In the genomic region with DNA sequence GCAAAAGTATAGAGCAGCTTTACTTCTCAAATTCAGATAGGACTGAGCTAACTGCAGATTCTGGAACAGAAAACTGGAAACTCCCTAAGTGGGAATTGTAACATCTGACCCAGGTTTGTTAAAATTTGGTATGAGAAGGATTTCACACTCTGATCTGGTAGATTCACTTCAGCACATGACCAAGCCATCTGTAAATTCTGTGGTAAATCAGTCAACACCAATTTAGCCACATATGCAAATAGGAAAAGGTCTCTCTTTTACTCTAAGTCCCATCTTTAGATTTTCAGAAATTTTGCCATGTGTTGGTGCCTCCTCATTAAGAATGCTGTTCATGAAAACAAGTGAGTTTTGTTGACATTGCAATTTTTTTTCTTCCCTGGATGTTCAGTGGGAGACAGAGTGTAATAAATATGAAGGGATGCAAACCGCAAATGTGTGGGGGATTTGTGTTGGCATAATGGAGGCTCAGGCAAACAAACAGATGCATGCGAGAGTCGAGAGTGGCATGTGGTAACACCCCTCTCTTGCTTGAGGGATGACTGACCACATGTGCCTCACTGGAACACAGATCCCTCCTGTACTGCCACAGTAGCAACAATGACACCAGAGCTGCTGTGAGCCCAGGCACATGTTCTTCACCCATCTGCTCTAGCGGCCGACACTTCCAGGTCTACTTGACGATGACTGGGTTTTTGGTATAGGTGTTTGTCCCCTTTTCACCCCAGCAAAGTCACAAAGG, we compare ENCODE assay signal across 19 cellular contexts.
"Had no signal": no experiment of that assay in that cellular context is flagged by ENCODE, and none has a peak within 500 bp of the region (broad histone marks: within the 10 kb centered on the region; RNA-seq: fewer than 3 reads in every experiment).

No MANE protein-coding gene starts in this region.

- H3K27ac ChIP-seq: ascending aorta, breast epithelium, hepatocyte, left ventricle myocardium inferior, neutrophil, parathyroid adenoma, thyroid gland had no signal

- H3K27me3 ChIP-seq: ascending aorta, breast epithelium, hepatocyte, neutrophil, thyroid gland had no signal

- ATAC-seq: activated naive CD8-positive, alpha-beta T cell treated with anti-CD3 and anti-CD28 coated beads, Interleukin-2, amount 50 U/mL, for 24 hours; mucosa of descending colon; naive thymus-derived CD8-positive, alpha-beta T cell; stimulated activated memory B cell treated with anti-CD40 and anti-IgM and Interleukin-4, amounts not matched to agents 10 μg/mL and 1 μg/mL and 100 μg/mL, for 72 hours had no signal

- H3K4me2 ChIP-seq: hepatocyte had no signal

- H2AFZ ChIP-seq: hepatocyte, parathyroid adenoma had no signal

- H3K4me1 ChIP-seq: ascending aorta, breast epithelium, left ventricle myocardium inferior, parathyroid adenoma, thyroid gland had no signal

- DNase-seq: activated CD4-positive, alpha-beta T cell treated with anti-CD3 and anti-CD28 coated beads, Interleukin-2, amount 50 U/mL, for 4 hours; activated CD4-positive, CD25-positive, alpha-beta regulatory T cell treated with anti-CD3 and anti-CD28 coated beads, Interleukin-2, amount 50 U/mL, for 72 hours; activated naive CD4-positive, alpha-beta T cell treated with anti-CD3 and anti-CD28 coated beads for 36 hours; activated naive CD8-positive, alpha-beta T cell treated with anti-CD3 and anti-CD28 coated beads, Interleukin-2, amount 50 U/mL, for 24 hours; activated T-cell treated with anti-CD3 and anti-CD28 coated beads for 4 hours; endodermal cell; erythroblast; left ventricle myocardium inferior; mucosa of descending colon; naive thymus-derived CD8-positive, alpha-beta T cell; stimulated activated CD4-positive, alpha-beta T cell treated with anti-CD3 and anti-CD28 coated beads, Interleukin-2, amount 100 ng/mL, for 48 hours; T1000; thyroid gland had no signal

- H3K9ac ChIP-seq: parathyroid adenoma had no signal

- H3K79me2 ChIP-seq: hepatocyte, parathyroid adenoma had no signal

- H3K4me3 ChIP-seq: ascending aorta, breast epithelium, hepatocyte, left ventricle myocardium inferior, mucosa of descending colon, thyroid gland had no signal

- H3K9me3 ChIP-seq: ascending aorta, breast epithelium, left ventricle myocardium inferior, mucosa of descending colon, neutrophil, thyroid gland had no signal

- H3K36me3 ChIP-seq: breast epithelium, neutrophil, thyroid gland had no signal
